22 cellular contexts compared by ENCODE assay signal in the genomic region with DNA sequence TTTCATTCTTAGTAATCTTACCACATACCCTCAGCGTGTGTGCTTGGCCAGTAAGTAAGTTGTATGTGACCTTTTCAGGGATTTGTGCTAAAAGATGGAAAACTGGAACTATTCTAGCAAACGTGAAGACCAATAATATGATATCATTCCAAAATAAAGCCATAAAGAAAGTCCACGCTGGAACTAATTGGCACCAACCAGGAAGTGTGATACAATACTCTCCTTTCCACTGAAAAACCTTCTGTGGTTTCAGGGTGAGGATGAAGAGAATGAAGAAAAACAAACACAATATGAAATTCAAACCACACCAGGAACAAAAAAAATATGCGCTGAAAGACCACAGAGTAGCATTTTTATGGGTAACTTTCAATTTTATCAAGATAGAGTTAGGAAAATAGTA.
DNase-seq lines count a peak whose midpoint lies in the region; ATAC-seq, FAIRE-seq and TF ChIP-seq lines count a peak whose summit lies in the region.
"Had no signal": no experiment of that assay in that cellular context is flagged by ENCODE, and none has a peak within 500 bp of the region (broad histone marks: within the 10 kb centered on the region; RNA-seq: fewer than 3 reads in every experiment).

No MANE protein-coding gene starts in this region.

- DNase-seq in MCF 10A (ENCODE audit: unreplicated experiment) (no peak), mammary epithelial cell (no peak), astrocyte (ENCODE audit: low read depth) (peak; percentile 83), fibroblast of pulmonary artery (ENCODE audit: low read depth) (peak; percentile 54), thoracic aorta (ENCODE audit: low spot score) (no peak), GM19238 (ENCODE audit: insufficient read length, low spot score) (no peak)
- no peak for DNase-seq in stimulated activated CD8-positive, alpha-beta memory T cell treated with anti-CD3 and anti-CD28 coated beads, Interleukin-4, amount 100 ng/mL, for 48 hours
- DNase-seq: 8988T; activated CD4-positive, alpha-beta T cell treated with anti-CD3 and anti-CD28 coated beads for 4 hours; activated naive CD4-positive, alpha-beta T cell treated with Interleukin-2 at 50 U/mL for 16 hours; CD4-positive, CD25-positive, alpha-beta regulatory T cell; effector memory CD4-positive, alpha-beta T cell; left ventricle myocardium inferior; naive B cell; SHP77 treated with DMSO at 0.1 percent for 48 hours; stimulated activated CD4-positive, alpha-beta T cell treated with anti-CD3 and anti-CD28 coated beads, Interleukin-12 subunit alpha, Interleukin-12 subunit beta, amount 100 ng/mL, for 4 hours; stimulated activated naive CD4-positive, alpha-beta T cell had no signal

- H3K4me3 ChIP-seq in mammary epithelial cell (replicated peaks in 1 of 3; ENCODE audit: insufficient read depth in 1 of 3, low read depth in 2 of 3, low read length in 3 of 3) (no peak overlapping the region), astrocyte (ENCODE audit: insufficient read depth, low read depth, low read length) (no peak overlapping the region), fibroblast of pulmonary artery (replicated peaks; ENCODE audit: low read depth, low read length) (no peak overlapping the region), thoracic aorta (peak overlapping the region; percentile 51)
- H3K4me3 ChIP-seq: breast epithelium, left ventricle myocardium inferior had no signal

- TF ChIP-seq CTCF in MCF 10A (IDR thresholded peaks at IDR 0.05; ENCODE audit: unreplicated experiment) (no peak), mammary epithelial cell (conservative IDR thresholded peaks at IDR 0.05 in 1 of 2, IDR thresholded peaks at IDR 0.05 in 1 of 2; ENCODE audit: extremely low read depth in 1 of 2, insufficient read depth in 1 of 2, low read depth in 1 of 2, low read length in 2 of 2) (no peak), astrocyte (IDR thresholded peaks at IDR 0.05; ENCODE audit: insufficient read depth, low read depth, low read length) (no peak), fibroblast of pulmonary artery (IDR thresholded peaks at IDR 0.05; ENCODE audit: low read length, missing control alignments) (no peak), thoracic aorta (IDR thresholded peaks at IDR 0.05) (no peak)

- H3K9me3 ChIP-seq in mammary epithelial cell (replicated peaks; ENCODE audit: insufficient read depth, low read length) (no peaks in the 10 kb centered on the region), astrocyte (ENCODE audit: insufficient read depth, low read depth, low read length) (no peaks in the 10 kb centered on the region), thoracic aorta (no peaks in the 10 kb centered on the region)
- H3K9me3 ChIP-seq: breast epithelium, left ventricle myocardium inferior had no signal

- H3K27me3 ChIP-seq in mammary epithelial cell (ENCODE audit: insufficient read depth, low read length), result no peaks in the 10 kb centered on the region
- H3K27me3 ChIP-seq in astrocyte (ENCODE audit: insufficient read depth, low read length), result no peaks in the 10 kb centered on the region
- H3K27me3 ChIP-seq in thoracic aorta (replicated peaks; ENCODE audit: insufficient read depth), result no peaks in the 10 kb centered on the region
- H3K27me3 ChIP-seq: breast epithelium had no signal

- peak overlapping the region; percentile 95 for H3K27ac Mint-ChIP-seq in MCF 10A (ENCODE audit: low read depth, unreplicated experiment)
- no peak overlapping the region for H3K27ac Mint-ChIP-seq in astrocyte (ENCODE audit: unreplicated experiment)
- H3K27ac Mint-ChIP-seq: CD4-positive, CD25-positive, alpha-beta regulatory T cell; naive B cell; T-helper 2 cell treated with Interferon-gamma antibody and Interleukin-4, amounts not matched to agents 5 μg/mL and 100 μg/mL, for 36 hours had no signal

- H3K9ac ChIP-seq in mammary epithelial cell (ENCODE audit: insufficient read depth, low read length), result no peak overlapping the region
- H3K9ac ChIP-seq in astrocyte (ENCODE audit: low read length), result no peak overlapping the region

- peaks cover 12% of the 10 kb centered on the region for H3K36me3 Mint-ChIP-seq in MCF 10A (ENCODE audit: insufficient read depth, unreplicated experiment)
- H3K36me3 Mint-ChIP-seq in astrocyte (ENCODE audit: low read depth, unreplicated experiment), result peaks cover 3% of the 10 kb centered on the region
- H3K36me3 Mint-ChIP-seq: CD4-positive, CD25-positive, alpha-beta regulatory T cell; naive B cell had no signal

- 93% methylated on average over 4 of the region's 4 CpGs for WGBS in mammary epithelial cell (ENCODE audit: low coverage, missing lambda C conversion rate)

- dilution Hi-C loops in mammary epithelial cell (cut with HindIII; ENCODE audit: low sequenced_read_pairs), result no loop called here

- H3K4me1 Mint-ChIP-seq in MCF 10A (ENCODE audit: insufficient read depth, unreplicated experiment), result peaks cover 46% of the 10 kb centered on the region
- peaks cover 38% of the 10 kb centered on the region for H3K4me1 Mint-ChIP-seq in astrocyte (ENCODE audit: low read depth, unreplicated experiment)
- H3K4me1 Mint-ChIP-seq: CD4-positive, CD25-positive, alpha-beta regulatory T cell; naive B cell had no signal

- no peaks in the 10 kb centered on the region for H4K20me1 ChIP-seq in mammary epithelial cell (ENCODE audit: insufficient read depth, low read length)
- no peaks in the 10 kb centered on the region for H4K20me1 ChIP-seq in astrocyte (ENCODE audit: insufficient read depth, low read length)

- H3K4me1 ChIP-seq in mammary epithelial cell (ENCODE audit: insufficient read depth, low read length), result peaks cover 36% of the 10 kb centered on the region
- H3K4me1 ChIP-seq in astrocyte (ENCODE audit: insufficient read depth, low read length), result peaks cover 6% of the 10 kb centered on the region
- H3K4me1 ChIP-seq in thoracic aorta (ENCODE audit: control insufficient read depth in 1 of 2, low read depth in 2 of 2), result peaks cover 12 to 57% of the 10 kb centered on the region in 2 donors

- peaks cover 66% of the 10 kb centered on the region for H3K79me2 ChIP-seq in mammary epithelial cell (ENCODE audit: insufficient read depth, low read length)
- no peaks in the 10 kb centered on the region for H3K79me2 ChIP-seq in astrocyte (ENCODE audit: insufficient read depth, low read length)

- H3K4me3 Mint-ChIP-seq in MCF 10A (ENCODE audit: unreplicated experiment) (peak overlapping the region; percentile 65), astrocyte (ENCODE audit: unreplicated experiment) (no peak overlapping the region)
- H3K4me3 Mint-ChIP-seq: CD4-positive, CD25-positive, alpha-beta regulatory T cell; naive B cell; T-helper 2 cell treated with Interferon-gamma antibody and Interleukin-4, amounts not matched to agents 5 μg/mL and 100 μg/mL, for 36 hours had no signal

- H3K4me2 ChIP-seq in mammary epithelial cell (ENCODE audit: insufficient read depth, low read depth, low read length) (no peak overlapping the region), astrocyte (ENCODE audit: low read length) (peak overlapping the region; percentile 57)

- no peak overlapping the region for H2AFZ ChIP-seq in mammary epithelial cell (ENCODE audit: low read depth, low read length)
- no peak overlapping the region for H2AFZ ChIP-seq in astrocyte (ENCODE audit: low read depth, low read length)

- H3K27me3 Mint-ChIP-seq in MCF 10A (ENCODE audit: insufficient read depth, unreplicated experiment) (no peaks in the 10 kb centered on the region), astrocyte (ENCODE audit: low read depth, unreplicated experiment) (no peaks in the 10 kb centered on the region)

- no peak for ATAC-seq in thoracic aorta (ENCODE audit: insufficient number of reproducible peaks, low FRiP score, low read depth)
- no peak for ATAC-seq in GM18505 (IDR thresholded peaks at IDR 0.05; ENCODE audit: unreplicated experiment)

- in situ Hi-C loops in mammary epithelial cell (cut with MboI; ENCODE audit: low sequenced_read_pairs in 2 of 2), result loop anchor here in 1 of 2 donors (5.0 kb wide), 1 partner anchor 98 kb away; no protein-coding TSS in a partner anchor

- intact Hi-C loops in MCF 10A (cut with micrococcal nuclease), result no loop called here
- intact Hi-C loops in mammary epithelial cell (cut with micrococcal nuclease), result no loop called here

- TF ChIP-seq POLR2A in GM18505 (IDR thresholded peaks at IDR 0.05; ENCODE audit: borderline replicate concordance, extremely low read depth, insufficient read depth, insufficient read length), result no peak

- CTCF ChIA-PET in MCF 10A (lab: Yijun Ruan, JAX), result no interaction called here
- CTCF ChIA-PET in mammary epithelial cell (lab: Charles Lee; ENCODE audit: low non-redundant PET), result no interaction called here

- POLR2A ChIA-PET in MCF 10A (lab: Yijun Ruan, JAX), result interaction anchor here (0.6 to 15.1 kb wide), 8 partner anchors 9 to 883 kb away, joined by 3 to 174 read pairs (median 4); partner anchors contain the start of gene EFNA5

- FAIRE-seq in astrocyte (lab: Jason Lieb, UNC), result no peak
- FAIRE-seq: frontal cortex, urothelium cell line had no signal

- H3K36me3 ChIP-seq in mammary epithelial cell (ENCODE audit: insufficient read depth, low read length), result peaks cover 2% of the 10 kb centered on the region
- no peaks in the 10 kb centered on the region for H3K36me3 ChIP-seq in astrocyte (ENCODE audit: insufficient read depth, low read length)
- H3K36me3 ChIP-seq in thoracic aorta, result no peaks in the 10 kb centered on the region
- H3K36me3 ChIP-seq: breast epithelium, left ventricle myocardium inferior had no signal

- BruUV-seq in MCF 10A (replicated peaks; lab: Mats Ljungman, UMichigan) (no TSS peak), mammary epithelial cell (replicated peaks; lab: Mats Ljungman, UMichigan) (no TSS peak)

- H3K9me3 Mint-ChIP-seq in MCF 10A (ENCODE audit: unreplicated experiment), result no peaks in the 10 kb centered on the region
- peaks cover 2% of the 10 kb centered on the region for H3K9me3 Mint-ChIP-seq in astrocyte (ENCODE audit: unreplicated experiment)
- H3K9me3 Mint-ChIP-seq: naive B cell; T-helper 2 cell treated with Interferon-gamma antibody and Interleukin-4, amounts not matched to agents 5 μg/mL and 100 μg/mL, for 36 hours had no signal

- H3K27ac ChIP-seq in mammary epithelial cell (ENCODE audit: insufficient read depth, low read depth, low read length) (no peak overlapping the region), astrocyte (ENCODE audit: low read depth, low read length) (no peak overlapping the region), thoracic aorta (peak overlapping the region in 1 of 2 donors; percentile 20)
- H3K27ac ChIP-seq: left ventricle myocardium inferior had no signal

Comparison
In these comparisons a context has a peak if more than half of its experiments do, and no peak if none do; other contexts are left out.
1. DNase-seq: peak in astrocyte (single experiment) and fibroblast of pulmonary artery (single experiment); none in MCF 10A (single experiment), mammary epithelial cell (single experiment), thoracic aorta (single experiment), GM19238 (single experiment) and stimulated activated CD8-positive, alpha-beta memory T cell treated with anti-CD3 and anti-CD28 coated beads, Interleukin-4, amount 100 ng/mL, for 48 hours (single experiment).